22 cellular contexts compared by ENCODE assay signal in the genomic region with DNA sequence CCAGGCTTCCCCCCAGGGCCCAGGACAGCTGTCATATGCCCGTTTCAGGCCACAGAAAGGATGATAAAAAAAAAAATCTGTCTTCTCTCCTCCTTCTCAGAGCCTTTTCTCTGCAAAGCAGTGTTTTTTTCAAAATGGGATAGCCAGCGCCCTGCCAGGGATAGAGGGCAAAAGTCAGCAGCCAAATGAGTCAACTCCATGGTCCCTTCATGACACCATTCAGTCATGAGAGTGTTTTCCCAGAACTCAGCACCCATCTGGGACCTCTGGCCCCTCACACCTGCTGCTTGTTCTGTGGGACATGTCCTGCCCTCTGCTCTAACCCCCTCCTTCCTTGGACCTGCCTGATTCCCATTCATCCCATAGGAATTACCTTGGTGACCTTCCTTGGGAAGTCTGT.
DNase-seq lines count a peak whose midpoint lies in the region; ATAC-seq and TF ChIP-seq lines count a peak whose summit lies in the region.
"Had no signal": no experiment of that assay in that cellular context is flagged by ENCODE, and none has a peak within 500 bp of the region (broad histone marks: within the 10 kb centered on the region; RNA-seq: fewer than 3 reads in every experiment).

No MANE protein-coding gene starts in this region.

- H3K27ac Mint-ChIP-seq in MCF 10A (ENCODE audit: low read depth, unreplicated experiment), result no peak overlapping the region
- H3K27ac Mint-ChIP-seq in stimulated activated effector memory CD8-positive, alpha-beta T cell treated with anti-CD3 and anti-CD28 coated beads, Interleukin-12 subunit alpha, Interleukin-12 subunit beta, amount 100 ng/mL, for 72 hours, result peak overlapping the region; percentile 87
- H3K27ac Mint-ChIP-seq: nephron progenitor cell had no signal

- intact Hi-C loops in mammary epithelial cell (cut with micrococcal nuclease) (loop anchor here (2.0 to 5.0 kb wide), 2 partner anchors 20 to 151 kb away; no protein-coding TSS in a partner anchor), MCF 10A (cut with micrococcal nuclease) (loop anchor here (1.0 to 5.0 kb wide), 2 partner anchors 21 to 151 kb away; no protein-coding TSS in a partner anchor), transverse colon (cut with DNase I; ENCODE audit: low total_unique reads) (no loop called here), lower lobe of right lung (cut with DNase I) (no loop called here)

- H3K9me3 Mint-ChIP-seq in MCF 10A (ENCODE audit: unreplicated experiment), result no peaks in the 10 kb centered on the region
- no peaks in the 10 kb centered on the region for H3K9me3 Mint-ChIP-seq in stimulated activated effector memory CD8-positive, alpha-beta T cell treated with anti-CD3 and anti-CD28 coated beads, Interleukin-12 subunit alpha, Interleukin-12 subunit beta, amount 100 ng/mL, for 72 hours

- dilution Hi-C loops in mammary epithelial cell (cut with HindIII; ENCODE audit: low sequenced_read_pairs), result no loop called here

- H3K4me3 Mint-ChIP-seq in MCF 10A (ENCODE audit: unreplicated experiment), result no peak overlapping the region
- peak overlapping the region; percentile 45 for H3K4me3 Mint-ChIP-seq in stimulated activated effector memory CD8-positive, alpha-beta T cell treated with anti-CD3 and anti-CD28 coated beads, Interleukin-12 subunit alpha, Interleukin-12 subunit beta, amount 100 ng/mL, for 72 hours
- H3K4me3 Mint-ChIP-seq: brain, nephron progenitor cell had no signal

- H3K27me3 ChIP-seq in mammary epithelial cell (ENCODE audit: insufficient read depth, low read length) (no peaks in the 10 kb centered on the region), MG63 (no peaks in the 10 kb centered on the region), transverse colon (no peaks in the 10 kb centered on the region), lower lobe of right lung (ENCODE audit: low read depth) (no peaks in the 10 kb centered on the region)
- H3K27me3 ChIP-seq: colonic mucosa, SJSA1, tibial artery had no signal

- BruUV-seq in mammary epithelial cell (replicated peaks; lab: Mats Ljungman, UMichigan) (no TSS peak), MCF 10A (replicated peaks; lab: Mats Ljungman, UMichigan) (no TSS peak)

- POLR2A ChIA-PET in MCF 10A (lab: Yijun Ruan, JAX), result interaction anchor here (1.4 kb wide), 1 partner anchor 273 kb away, joined by 3 read pairs; no protein-coding TSS in a partner anchor

- H3K79me2 ChIP-seq in mammary epithelial cell (ENCODE audit: insufficient read depth, low read length), result no peaks in the 10 kb centered on the region

- TF ChIP-seq POLR2A in transverse colon (IDR thresholded peaks at IDR 0.05), result no peak

- H3K36me3 ChIP-seq in mammary epithelial cell (ENCODE audit: insufficient read depth, low read length) (no peaks in the 10 kb centered on the region), MG63 (no peaks in the 10 kb centered on the region), transverse colon (no peaks in the 10 kb centered on the region), lower lobe of right lung (no peaks in the 10 kb centered on the region)
- H3K36me3 ChIP-seq: colonic mucosa, SJSA1, tibial artery had no signal

- DNase-seq in mammary epithelial cell (no peak), MCF 10A (ENCODE audit: unreplicated experiment) (no peak), MG63 (peak; percentile 11), fibroblast of villous mesenchyme (ENCODE audit: low read depth) (peak; percentile 17), transverse colon (no peak), CD1c-positive myeloid dendritic cell (ENCODE audit: extremely low spot score) (no peak), lower lobe of right lung (no peak)
- no peak for DNase-seq in stimulated activated effector memory CD8-positive, alpha-beta T cell treated with anti-CD3 and anti-CD28 coated beads, Interleukin-12 subunit alpha, Interleukin-12 subunit beta, amount 100 ng/mL, for 72 hours (ENCODE audit: low spot score in 2 of 2)
- DNase-seq: activated CD4-positive, alpha-beta T cell treated with anti-CD3 and anti-CD28 coated beads for 48 hours; activated effector memory CD4-positive, alpha-beta T cell treated with anti-CD3 and anti-CD28 coated beads, Interleukin-2, amount 50 U/mL, for 16 hours; Caco-2; colonic mucosa; DMS79 treated with DMSO at 0.1 percent for 48 hours; left colon; NCI-H1105; NCI-H2029 treated with DMSO at 0.1 percent for 48 hours; nephron progenitor cell; PC-9; stimulated activated naive CD4-positive, alpha-beta T cell; tibial artery had no signal

- H3K4me1 Mint-ChIP-seq in MCF 10A (ENCODE audit: insufficient read depth, unreplicated experiment), result peaks cover 6% of the 10 kb centered on the region
- peaks cover 39% of the 10 kb centered on the region for H3K4me1 Mint-ChIP-seq in stimulated activated effector memory CD8-positive, alpha-beta T cell treated with anti-CD3 and anti-CD28 coated beads, Interleukin-12 subunit alpha, Interleukin-12 subunit beta, amount 100 ng/mL, for 72 hours

- H3K36me3 Mint-ChIP-seq in MCF 10A (ENCODE audit: insufficient read depth, unreplicated experiment), result no peaks in the 10 kb centered on the region
- H3K36me3 Mint-ChIP-seq in stimulated activated effector memory CD8-positive, alpha-beta T cell treated with anti-CD3 and anti-CD28 coated beads, Interleukin-12 subunit alpha, Interleukin-12 subunit beta, amount 100 ng/mL, for 72 hours, result peaks cover 6% of the 10 kb centered on the region
- H3K36me3 Mint-ChIP-seq: brain had no signal

- H3K4me2 ChIP-seq in mammary epithelial cell (ENCODE audit: insufficient read depth, low read depth, low read length), result peak overlapping the region; percentile 55
- H3K4me2 ChIP-seq: PC-9 had no signal

- CTCF ChIA-PET in mammary epithelial cell (lab: Charles Lee; ENCODE audit: low non-redundant PET) (no interaction called here), MCF 10A (lab: Yijun Ruan, JAX) (interaction anchor here (0.6 to 5.3 kb wide), 9 partner anchors 10 to 216 kb away, joined by 3 to 58 read pairs (median 4); a partner anchor contains a TSS)

- H3K9me3 ChIP-seq in mammary epithelial cell (replicated peaks; ENCODE audit: insufficient read depth, low read length), result no peaks in the 10 kb centered on the region
- H3K9me3 ChIP-seq in MG63, result no peaks in the 10 kb centered on the region
- H3K9me3 ChIP-seq in transverse colon, result no peaks in the 10 kb centered on the region
- H3K9me3 ChIP-seq in lower lobe of right lung, result no peaks in the 10 kb centered on the region
- H3K9me3 ChIP-seq: Caco-2, colonic mucosa, SJSA1, tibial artery had no signal

- in situ Hi-C loops in mammary epithelial cell (cut with MboI; ENCODE audit: low sequenced_read_pairs in 2 of 2), result no loop called here
- in situ Hi-C loops in transverse colon (cut with MboI; ENCODE audit: low pct_ligation_motif_present in 1 of 4, low pct_unique_long_range_greater_than_20kb in 1 of 4, low sequenced_read_pairs in 3 of 4), result no loop called here

- peak overlapping the region; percentile 65 for H3K27ac ChIP-seq in mammary epithelial cell (ENCODE audit: insufficient read depth, low read depth, low read length)
- H3K27ac ChIP-seq in transverse colon, result no peak overlapping the region
- H3K27ac ChIP-seq in lower lobe of right lung, result no peak overlapping the region
- H3K27ac ChIP-seq: colonic mucosa, PC-9 had no signal

- H3K4me3 ChIP-seq in mammary epithelial cell (replicated peaks in 1 of 3; ENCODE audit: insufficient read depth in 1 of 3, low read depth in 2 of 3, low read length in 3 of 3) (no peak overlapping the region), MG63 (no peak overlapping the region), fibroblast of villous mesenchyme (ENCODE audit: low read depth, low read length) (no peak overlapping the region), transverse colon (no peak overlapping the region), lower lobe of right lung (no peak overlapping the region)
- H3K4me3 ChIP-seq: colonic mucosa, PC-9, SJSA1, tibial artery had no signal

- H2AFZ ChIP-seq in mammary epithelial cell (ENCODE audit: low read depth, low read length), result peak overlapping the region; percentile 1
- H2AFZ ChIP-seq: PC-9 had no signal

- TF ChIP-seq CTCF in mammary epithelial cell (conservative IDR thresholded peaks at IDR 0.05 in 1 of 2, IDR thresholded peaks at IDR 0.05 in 1 of 2; ENCODE audit: extremely low read depth in 1 of 2, insufficient read depth in 1 of 2, low read depth in 1 of 2, low read length in 2 of 2) (no peak), MCF 10A (IDR thresholded peaks at IDR 0.05; ENCODE audit: unreplicated experiment) (no peak), fibroblast of villous mesenchyme (IDR thresholded peaks at IDR 0.05; ENCODE audit: insufficient read depth, low read depth, low read length) (no peak), transverse colon (IDR thresholded peaks at IDR 0.05) (no peak), lower lobe of right lung (IDR thresholded peaks at IDR 0.05) (no peak)

- TF ChIP-seq EP300 in transverse colon (IDR thresholded peaks at IDR 0.05; ENCODE audit: low read depth), result no peak

- no peak overlapping the region for H3K9ac ChIP-seq in mammary epithelial cell (ENCODE audit: insufficient read depth, low read length)

- no peak for ATAC-seq in stimulated activated effector memory CD8-positive, alpha-beta T cell treated with anti-CD3 and anti-CD28 coated beads, Interleukin-12 subunit alpha, Interleukin-12 subunit beta, amount 100 ng/mL, for 72 hours
- no peak for ATAC-seq in lower lobe of right lung
- ATAC-seq: left colon had no signal

- H3K4me1 ChIP-seq in mammary epithelial cell (ENCODE audit: insufficient read depth, low read length) (peaks cover 22% of the 10 kb centered on the region), transverse colon (peaks cover 0 to 15% (median 5%) of the 10 kb centered on the region in 4 donors), lower lobe of right lung (peaks cover 10% of the 10 kb centered on the region)
- H3K4me1 ChIP-seq: Caco-2, colonic mucosa had no signal

- H4K20me1 ChIP-seq in mammary epithelial cell (ENCODE audit: insufficient read depth, low read length), result no peaks in the 10 kb centered on the region

- H3K27me3 Mint-ChIP-seq in MCF 10A (ENCODE audit: insufficient read depth, unreplicated experiment), result no peaks in the 10 kb centered on the region

- 82% methylated on average over 2 of the region's 2 CpGs for WGBS in mammary epithelial cell (ENCODE audit: low coverage, missing lambda C conversion rate)
- 86% methylated on average over 2 of the region's 2 CpGs; no CpG with 5 or more reads in 1 of the 2 donors for WGBS in transverse colon (ENCODE audit: low coverage in 1 of 2), 2 donors

Comparison
In these comparisons a context has a peak if more than half of its experiments do, and no peak if none do; other contexts are left out.
1. DNase-seq: peak in MG63 (single experiment) and fibroblast of villous mesenchyme (single experiment); none in mammary epithelial cell (single experiment), MCF 10A (single experiment), stimulated activated effector memory CD8-positive, alpha-beta T cell treated with anti-CD3 and anti-CD28 coated beads, Interleukin-12 subunit alpha, Interleukin-12 subunit beta, amount 100 ng/mL, for 72 hours (0 of 2), transverse colon (single experiment), CD1c-positive myeloid dendritic cell (single experiment) and lower lobe of right lung (single experiment).
2. intact Hi-C loops: an anchor here in mammary epithelial cell (2.0 to 5.0 kb wide) and MCF 10A (1.0 to 5.0 kb wide); none called in transverse colon and lower lobe of right lung.